Comparison of ENCODE assay signal across 8 cellular contexts in genomic region chr6:146857960-146858308, GRCh38.
DNase-seq lines count a peak whose midpoint lies in the region; ATAC-seq and TF ChIP-seq lines count a peak whose summit lies in the region.

No MANE protein-coding gene starts in this region.

- no peaks in the 10 kb centered on the region for H3K36me3 Mint-ChIP-seq in T-helper 1 cell treated with Interleukin-12 subunit alpha and Interleukin-12 subunit beta and Interleukin-4 antibody, amounts not matched to agents 30 μg/mL and 1 μg/mL, for 36 hours (ENCODE audit: low read depth)

- peak overlapping the region; percentile 43 to 89 for H3K27ac ChIP-seq in SK-N-SH (ENCODE audit: low read depth in 2 of 2, low read length in 1 of 2)
- peak overlapping the region in 9 of 10 donors; percentile 30 to 79 (median 59) for H3K27ac ChIP-seq in heart right ventricle

- H3K36me3 ChIP-seq in SK-N-SH (replicated peaks in 1 of 2; ENCODE audit: control insufficient read depth in 1 of 2, insufficient read depth in 2 of 2, low read length in 1 of 2) (no peaks in the 10 kb centered on the region), heart right ventricle (no peaks in the 10 kb centered on the region)

- DNase-seq in T-helper 1 cell (no peak), SK-N-SH (peak; percentile 66), heart right ventricle (no peak), skeletal muscle cell (ENCODE audit: low read depth) (no peak), foreskin melanocyte (no peak)

- peak overlapping the region; percentile 42 to 45 for H3K4me3 ChIP-seq in SK-N-SH (ENCODE audit: low read depth in 2 of 2, low read length in 1 of 2)
- H3K4me3 ChIP-seq in heart right ventricle: peak overlapping the region in 9 of 10 donors; percentile 14 to 56 (median 43)
- peak overlapping the region; percentile 27 for H3K4me3 ChIP-seq in skeletal muscle cell (ENCODE audit: low read depth, low read length)

- H3K9me3 Mint-ChIP-seq in T-helper 1 cell treated with Interleukin-12 subunit alpha and Interleukin-12 subunit beta and Interleukin-4 antibody, amounts not matched to agents 30 μg/mL and 1 μg/mL, for 36 hours: peaks cover under 1% of the 10 kb centered on the region

- peak overlapping the region; percentile 88 for H2AFZ ChIP-seq in SK-N-SH (ENCODE audit: low read depth)

- H3K27ac Mint-ChIP-seq in T-helper 1 cell treated with Interleukin-12 subunit alpha and Interleukin-12 subunit beta and Interleukin-4 antibody, amounts not matched to agents 30 μg/mL and 1 μg/mL, for 36 hours: no peak overlapping the region

- no peak for TF ChIP-seq CTCF in SK-N-SH (IDR thresholded peaks at IDR 0.05)
- TF ChIP-seq CTCF in heart right ventricle (IDR thresholded peaks at IDR 0.05): no peak

- intact Hi-C loops in heart right ventricle (cut with DNase I): loop anchor here in 9 of 10 donors (1.0 to 10.0 kb wide), 9 partner anchors 344 to 429 kb away; partner anchors contain the start of gene STXBP5 (in 4 of the 9)

- peaks cover 11% of the 10 kb centered on the region for H3K4me1 Mint-ChIP-seq in T-helper 1 cell treated with Interleukin-12 subunit alpha and Interleukin-12 subunit beta and Interleukin-4 antibody, amounts not matched to agents 30 μg/mL and 1 μg/mL, for 36 hours (ENCODE audit: low read depth)

- peak overlapping the region; percentile 51 for H3K4me3 Mint-ChIP-seq in T-helper 1 cell treated with Interleukin-12 subunit alpha and Interleukin-12 subunit beta and Interleukin-4 antibody, amounts not matched to agents 30 μg/mL and 1 μg/mL, for 36 hours

- H3K9me3 ChIP-seq in SK-N-SH (no peaks in the 10 kb centered on the region), heart right ventricle (peaks cover 0 to 7% (median 0%) of the 10 kb centered on the region in 11 donors)

- no peaks in the 10 kb centered on the region for H4K20me1 ChIP-seq in SK-N-SH (ENCODE audit: insufficient read depth)

- H3K4me2 ChIP-seq in SK-N-SH: peak overlapping the region; percentile 68

- CTCF ChIA-PET in SK-N-SH (lab: Yijun Ruan, JAX): interaction anchor here (0.7 to 1.4 kb wide), 13 partner anchors 11 to 428 kb away, joined by 3 to 5 read pairs (median 3); no protein-coding TSS in a partner anchor

- ATAC-seq in HG02973 (IDR thresholded peaks at IDR 0.05; ENCODE audit: unreplicated experiment) (peak; percentile 12), heart right ventricle (peak; percentile 16 to 68 (median 56)), HG03565 (IDR thresholded peaks at IDR 0.05; ENCODE audit: unreplicated experiment) (no peak)

- H3K4me1 ChIP-seq in SK-N-SH (ENCODE audit: control insufficient read depth in 1 of 2, insufficient read depth in 2 of 2, low read depth in 1 of 2, low read length in 1 of 2): peaks cover 0 to 11% of the 10 kb centered on the region in 2 experiments; a peak in 2 of 4 replicates
- H3K4me1 ChIP-seq in heart right ventricle: peaks cover 0 to 9% (median 0%) of the 10 kb centered on the region in 9 donors

- POLR2A ChIA-PET in SK-N-SH (lab: Yijun Ruan, JAX): no interaction called here

- TF ChIP-seq RAD21 in SK-N-SH (IDR thresholded peaks at IDR 0.05; ENCODE audit: low read length): no peak

- no peaks in the 10 kb centered on the region for H3K27me3 Mint-ChIP-seq in T-helper 1 cell treated with Interleukin-12 subunit alpha and Interleukin-12 subunit beta and Interleukin-4 antibody, amounts not matched to agents 30 μg/mL and 1 μg/mL, for 36 hours (ENCODE audit: low read depth)

- H3K79me2 ChIP-seq in SK-N-SH (ENCODE audit: insufficient read depth): no peaks in the 10 kb centered on the region

- H3K27me3 ChIP-seq in SK-N-SH (ENCODE audit: insufficient read depth) (no peaks in the 10 kb centered on the region), heart right ventricle (no peaks in the 10 kb centered on the region)

- no peaks in the 10 kb centered on the region for H3F3A ChIP-seq in SK-N-SH (replicated peaks; ENCODE audit: insufficient read depth)

- WGBS in SK-N-SH (ENCODE audit: low lambda C conversion rate): 26% methylated on average over 4 of the region's 4 CpGs
- 43 to 52% methylated on average over 4 of the region's 4 CpGs for WGBS in heart right ventricle, 2 donors

- H3K9me2 ChIP-seq in SK-N-SH: no peaks in the 10 kb centered on the region

- TF ChIP-seq EP300 in SK-N-SH (IDR thresholded peaks at IDR 0.05; ENCODE audit: borderline replicate concordance in 1 of 2, low read depth in 1 of 2, low read length in 1 of 2): peak in 1 of 2 experiments; percentile 51; a peak in 2 of 4 replicates

- peak overlapping the region; percentile 45; the same call in 1 of the 2 replicates for H3K9ac ChIP-seq in SK-N-SH

TF ChIP-seq in SK-N-SH, 30 proteins besides CTCF, POLR2A, EP300 and RAD21:
- TF ChIP-seq RFX5 (IDR thresholded peaks at IDR 0.05; ENCODE audit: low read length) (no peak), TCF12 (IDR thresholded peaks at IDR 0.05) (no peak), USF2 (IDR thresholded peaks at IDR 0.05; ENCODE audit: borderline replicate concordance, low read depth, low read length) (no peak), ELF1 (IDR thresholded peaks at IDR 0.05) (no peak; the same call in 1 of the 2 replicates), FOXM1 (IDR thresholded peaks at IDR 0.05; ENCODE audit: low read depth) (no peak), NRF1 (IDR thresholded peaks at IDR 0.05; ENCODE audit: low read depth, low read length) (no peak), REST (IDR thresholded peaks at IDR 0.05; ENCODE audit: low read depth, low read length) (no peak), PBX3 (IDR thresholded peaks at IDR 0.05) (no peak), IRF3 (IDR thresholded peaks at IDR 0.05; ENCODE audit: low read depth, low read length) (no peak), GATA2 (CRISPR knock-in tag; IDR thresholded peaks at IDR 0.05) (no peak), FOSL2 (IDR thresholded peaks at IDR 0.05; ENCODE audit: borderline replicate concordance, low read depth) (no peak), RCOR1 (IDR thresholded peaks at IDR 0.05; ENCODE audit: low read length) (no peak)
